ENCODE assay signal across 22 cellular contexts in the genomic region with DNA sequence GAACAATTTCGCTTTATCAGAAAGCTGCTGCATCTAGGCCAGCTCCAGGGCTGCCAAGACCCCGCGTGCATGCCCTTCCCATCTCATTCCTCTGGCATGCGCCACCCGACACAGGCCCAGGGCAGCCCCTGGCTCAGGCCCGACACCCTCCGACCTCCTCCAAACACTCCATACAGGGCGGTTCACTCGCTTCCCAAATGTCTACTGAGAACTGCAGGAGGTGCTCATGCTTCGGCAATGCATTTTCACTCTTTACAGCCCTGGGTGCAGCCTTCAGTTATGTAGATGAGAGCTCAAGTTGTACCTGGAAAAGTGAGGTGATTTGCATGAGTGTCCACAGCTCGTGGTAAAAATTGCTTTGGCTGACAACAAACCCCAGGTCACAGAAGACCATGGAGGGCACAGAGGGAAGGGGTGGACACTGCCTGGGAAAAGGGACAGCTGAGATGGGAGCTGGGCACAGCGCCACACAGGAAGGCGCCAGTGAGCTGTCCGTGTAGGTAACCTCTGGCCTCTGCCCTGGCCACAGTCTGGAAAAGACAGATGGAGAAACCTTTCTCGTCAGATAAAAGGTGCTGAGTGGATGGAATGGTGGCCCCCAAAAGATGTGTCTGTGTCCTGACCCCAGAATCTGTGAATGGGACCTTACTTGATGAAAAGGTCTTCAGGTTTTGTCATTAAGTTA.
DNase-seq lines count a peak whose midpoint lies in the region; ATAC-seq and TF ChIP-seq lines count a peak whose summit lies in the region.
"Had no signal": no experiment of that assay in that cellular context is flagged by ENCODE, and none has a peak within 500 bp of the region (broad histone marks: within the 10 kb centered on the region; RNA-seq: fewer than 3 reads in every experiment).

No MANE protein-coding gene starts in this region.

- ATAC-seq in GM23338 (peak; percentile 60), sciatic nerve (no peak)
- ATAC-seq: A549, HepG2 had no signal

- no CpG with 5 or more reads among the region's 15 CpGs for WGBS in H9 (ENCODE audit: extremely low coverage, insufficient read length, low lambda C conversion rate)
- 84 to 94% methylated on average over 10 to 15 of the region's 15 CpGs for WGBS in endodermal cell (ENCODE audit: insufficient coverage in 1 of 2, insufficient read length in 1 of 2), 2 experiments
- 78 to 84% methylated on average over 13 to 15 of the region's 15 CpGs for WGBS in esophagus squamous epithelium, 2 donors

- H3K9ac ChIP-seq in H9 (ENCODE audit: extremely low read depth, insufficient read length, low read length) (no peak overlapping the region), endodermal cell (ENCODE audit: extremely low read depth, low read length, poor library complexity, severe bottlenecking) (no peak overlapping the region)
- H3K9ac ChIP-seq: BLaER1 treated with 17β-estradiol and CSF1 and Interleukin-3, amounts not matched to agents 10 nM and 100 nM; SK-N-SH had no signal

- H3K79me2 ChIP-seq in GM23338 (replicated peaks; ENCODE audit: insufficient read depth) (no peaks in the 10 kb centered on the region), H9 (ENCODE audit: insufficient read depth, low read length) (no peaks in the 10 kb centered on the region)

- no peak overlapping the region for H4K8ac ChIP-seq in H9 (replicated peaks; ENCODE audit: insufficient read length, low read depth, low read length)

- H3K9me3 ChIP-seq in H9 (ENCODE audit: control insufficient read depth, low read depth, low read length) (no peaks in the 10 kb centered on the region), endodermal cell (ENCODE audit: control insufficient read depth, low read length) (no peaks in the 10 kb centered on the region), esophagus squamous epithelium (no peaks in the 10 kb centered on the region)
- H3K9me3 ChIP-seq: A549, SK-N-SH had no signal

- H2BK20ac ChIP-seq in H9 (ENCODE audit: low read depth, low read length, poor library complexity, severe bottlenecking) = no peak overlapping the region

- no peak for TF ChIP-seq POLR2A in esophagus squamous epithelium (IDR thresholded peaks at IDR 0.05)

- H3K9me2 ChIP-seq in GM23338 (ENCODE audit: insufficient read depth) = no peaks in the 10 kb centered on the region
- H3K9me2 ChIP-seq: SK-N-SH had no signal

- no peak overlapping the region for H2AK5ac ChIP-seq in H9 (ENCODE audit: insufficient read length, low read length)

- H3F3A ChIP-seq in GM23338 (replicated peaks; ENCODE audit: low read depth) = no peaks in the 10 kb centered on the region

- DNase-seq in GM23338 (ENCODE audit: low spot score) (no peak), H9 (peak; percentile 17), endodermal cell (peak; percentile 42), sciatic nerve (ENCODE audit: low spot score) (peak; percentile 30), activated T-cell treated with anti-CD3 and anti-CD28 coated beads for 4 hours (no peak), esophagus squamous epithelium (lab: John Stamatoyannopoulos, UW) (no peak), posterior vena cava (ENCODE audit: low spot score) (no peak)
- DNase-seq: AML-193; CD4-positive, alpha-beta T cell; Karpas-422; NCI-H1092; NCI-H1417 treated with DMSO at 0.1 percent for 48 hours; NCI-H187; NCI-H2081 treated with DMSO at 0.1 percent for 48 hours; NCI-H2171 treated with DMSO at 0.1 percent for 48 hours; NCI-H345; NCI-H510A treated with DMSO at 0.1 percent for 48 hours; NCI-H774; SK-N-SH had no signal

- no peak overlapping the region for H3K4ac ChIP-seq in H9 (ENCODE audit: low read depth, low read length)

- H3K56ac ChIP-seq in H9 (ENCODE audit: insufficient read length, low read depth, low read length) = no peak overlapping the region

- H3K27ac ChIP-seq in GM23338 (ENCODE audit: low read depth) = no peak overlapping the region
- no peak overlapping the region for H3K27ac ChIP-seq in H9 (ENCODE audit: insufficient read length, low read depth, low read length)
- H3K27ac ChIP-seq in endodermal cell (ENCODE audit: low read depth, low read length) = no peak overlapping the region
- no peak overlapping the region for H3K27ac ChIP-seq in esophagus squamous epithelium
- H3K27ac ChIP-seq: BLaER1 treated with 17β-estradiol and CSF1 and Interleukin-3, amounts not matched to agents 10 nM and 100 nM had no signal

- H3K4me3 Mint-ChIP-seq in GM23338 (no peak overlapping the region), H9 (no peak overlapping the region), endodermal cell (no peak overlapping the region)
- H3K4me3 Mint-ChIP-seq: CD4-positive, alpha-beta T cell had no signal

- H3K27ac Mint-ChIP-seq in GM23338 (no peak overlapping the region), H9 (peak overlapping the region in 1 of 3 experiments; percentile 6; a peak in 2 of 7 replicates), endodermal cell (no peak overlapping the region)
- H3K27ac Mint-ChIP-seq: CD4-positive, alpha-beta T cell had no signal

- no peak overlapping the region for H2BK15ac ChIP-seq in H9 (ENCODE audit: low read depth, low read length)

- intact Hi-C loops in sciatic nerve (cut with DNase I) (no loop called here), esophagus squamous epithelium (cut with DNase I) (no loop called here), posterior vena cava (cut with DNase I) (no loop called here)

- no peak for TF ChIP-seq CTCF in GM23338 (conservative IDR thresholded peaks at IDR 0.05; ENCODE audit: low read depth in 2 of 2)
- TF ChIP-seq CTCF in H9 (conservative IDR thresholded peaks at IDR 0.05) = no peak
- TF ChIP-seq CTCF in endodermal cell (conservative IDR thresholded peaks at IDR 0.05) = no peak
- no peak for TF ChIP-seq CTCF in esophagus squamous epithelium (IDR thresholded peaks at IDR 0.05)

- H3K4me1 ChIP-seq in GM23338 (ENCODE audit: insufficient read depth) = no peaks in the 10 kb centered on the region
- peaks cover 4% of the 10 kb centered on the region; the same call in 1 of the 2 replicates for H3K4me1 ChIP-seq in H9 (ENCODE audit: insufficient read depth, low read length)
- H3K4me1 ChIP-seq in endodermal cell (ENCODE audit: control insufficient read depth, insufficient read depth, low read length) = no peaks in the 10 kb centered on the region
- H3K4me1 ChIP-seq in esophagus squamous epithelium = no peaks in the 10 kb centered on the region
- H3K4me1 ChIP-seq: BLaER1 treated with 17β-estradiol and CSF1 and Interleukin-3, amounts not matched to agents 10 nM and 100 nM had no signal

- no peak overlapping the region for H3K4me3 ChIP-seq in GM23338
- H3K4me3 ChIP-seq in endodermal cell (ENCODE audit: low read length) = no peak overlapping the region
- no peak overlapping the region for H3K4me3 ChIP-seq in esophagus squamous epithelium
- H3K4me3 ChIP-seq: A549; BLaER1 treated with 17β-estradiol and CSF1 and Interleukin-3, amounts not matched to agents 10 nM and 100 nM had no signal

- no peak overlapping the region; the same call in 1 of the 2 replicates for H3K14ac ChIP-seq in H9 (ENCODE audit: insufficient read depth, low read length)

- no peak overlapping the region for H3K18ac ChIP-seq in H9 (ENCODE audit: insufficient read length, low read depth, low read length)

- H3K27me3 Mint-ChIP-seq in GM23338 (ENCODE audit: insufficient read depth, low read depth, poor library complexity) (peaks cover 2% of the 10 kb centered on the region), H9 (ENCODE audit: low read depth) (no peaks in the 10 kb centered on the region; the same call in 1 of the 2 replicates), endodermal cell (ENCODE audit: insufficient read depth) (peaks cover 3% of the 10 kb centered on the region)

- no peak overlapping the region for H2BK5ac ChIP-seq in H9 (ENCODE audit: insufficient read length, low read length)

- H3K23me2 ChIP-seq in H9 (ENCODE audit: insufficient read length, low read depth, low read length, poor library complexity, severe bottlenecking) = no peaks in the 10 kb centered on the region

- no peaks in the 10 kb centered on the region for H3K36me3 ChIP-seq in GM23338 (ENCODE audit: insufficient read depth)
- no peaks in the 10 kb centered on the region for H3K36me3 ChIP-seq in endodermal cell (ENCODE audit: control insufficient read depth, insufficient read depth, low read length)
- no peaks in the 10 kb centered on the region for H3K36me3 ChIP-seq in esophagus squamous epithelium
- H3K36me3 ChIP-seq: BLaER1 treated with 17β-estradiol and CSF1 and Interleukin-3, amounts not matched to agents 10 nM and 100 nM had no signal

- H3K36me3 Mint-ChIP-seq in GM23338 (ENCODE audit: low read depth) (no peaks in the 10 kb centered on the region), H9 (ENCODE audit: insufficient read depth in 1 of 3, low read depth in 3 of 3) (no peaks in the 10 kb centered on the region; a peak in 1 of 7 replicates), endodermal cell (ENCODE audit: low read depth) (no peaks in the 10 kb centered on the region)

- no peak overlapping the region for H3T11ph ChIP-seq in H9 (ENCODE audit: low read length)

- no peaks in the 10 kb centered on the region for H4K20me1 ChIP-seq in GM23338 (replicated peaks; ENCODE audit: insufficient read depth)
- H4K20me1 ChIP-seq in H9 (ENCODE audit: control insufficient read depth, insufficient read depth, insufficient read length) = no peaks in the 10 kb centered on the region
- H4K20me1 ChIP-seq: BLaER1 treated with 17β-estradiol and CSF1 and Interleukin-3, amounts not matched to agents 10 nM and 100 nM had no signal

- no peaks in the 10 kb centered on the region for H3K79me1 ChIP-seq in H9 (ENCODE audit: insufficient read depth, low read depth, low read length, poor library complexity, severe bottlenecking)

- no peak overlapping the region for H4K5ac ChIP-seq in H9 (ENCODE audit: insufficient read length, low read depth, low read length)

- no peaks in the 10 kb centered on the region; the same call in 2 of the 3 replicates for H3K9me3 Mint-ChIP-seq in GM23338
- H3K9me3 Mint-ChIP-seq in H9 = peaks cover 0 to 3% of the 10 kb centered on the region in 2 experiments; a peak in 3 of 5 replicates
- H3K9me3 Mint-ChIP-seq in endodermal cell = no peaks in the 10 kb centered on the region
- H3K9me3 Mint-ChIP-seq: CD4-positive, alpha-beta T cell had no signal

- no peak overlapping the region for H3K23ac ChIP-seq in H9 (ENCODE audit: insufficient read length, low read depth, low read length)

- H4K91ac ChIP-seq in H9 (ENCODE audit: insufficient read length, low read depth, low read length) = no peak overlapping the region

- no peak overlapping the region for H3K4me2 ChIP-seq in GM23338
- H3K4me2 ChIP-seq in H9 (ENCODE audit: insufficient read depth, insufficient read length, low read length) = no peak overlapping the region
- H3K4me2 ChIP-seq: A549; BLaER1 treated with 17β-estradiol and CSF1 and Interleukin-3, amounts not matched to agents 10 nM and 100 nM; SK-N-SH had no signal

- H2BK120ac ChIP-seq in H9 (ENCODE audit: low read depth, low read length, poor library complexity, severe bottlenecking) = no peak overlapping the region

- H2AFZ ChIP-seq in GM23338 = no peak overlapping the region
- no peak overlapping the region for H2AFZ ChIP-seq in H9 (ENCODE audit: low read length)

- H3K27me3 ChIP-seq in GM23338 (ENCODE audit: insufficient read depth) (no peaks in the 10 kb centered on the region), H9 (ENCODE audit: insufficient read depth, low read length) (no peaks in the 10 kb centered on the region), endodermal cell (ENCODE audit: control insufficient read depth, insufficient read depth, low read length, poor library complexity, severe bottlenecking) (no peaks in the 10 kb centered on the region), esophagus squamous epithelium (peaks cover 0 to 50% (median 0%) of the 10 kb centered on the region in 4 donors)
- H3K27me3 ChIP-seq: BLaER1 treated with 17β-estradiol and CSF1 and Interleukin-3, amounts not matched to agents 10 nM and 100 nM had no signal

- H2BK12ac ChIP-seq in H9 (ENCODE audit: insufficient read length, low read depth, low read length) = no peak overlapping the region

- H3K4me1 Mint-ChIP-seq in GM23338 (peaks cover 12% of the 10 kb centered on the region), H9 (peaks cover 14 to 20% of the 10 kb centered on the region in 2 experiments), endodermal cell (no peaks in the 10 kb centered on the region)

Comparison
In these comparisons a context has a peak if more than half of its experiments do, and no peak if none do; other contexts are left out.
1. DNase-seq: peak in H9 (single experiment), endodermal cell (single experiment) and sciatic nerve (single experiment); none in GM23338 (single experiment), activated T-cell treated with anti-CD3 and anti-CD28 coated beads for 4 hours (single experiment), esophagus squamous epithelium (single experiment) and posterior vena cava (single experiment).